8 cellular contexts compared by ENCODE assay signal in genomic region chr9:70411930-70412677, GRCh38. TPM values are rescaled to one million over a fixed set of nuclear protein-coding genes. Genes with fewer than 3 reads are reported as not detected.
DNase-seq lines count a peak whose midpoint lies in the region; ATAC-seq and TF ChIP-seq lines count a peak whose summit lies in the region.

No MANE protein-coding gene starts in this region.

- WGBS in GM23248 (ENCODE audit: low coverage in 1 of 2, low lambda C conversion rate in 2 of 2, missing lambda C conversion rate in 2 of 2), 2 experiments = 1 to 2% methylated on average over 31 to 34 of the region's 34 CpGs

- H3K27me3 Mint-ChIP-seq in stimulated activated naive B cell treated with anti-CD40 and anti-IgM and Interleukin-4, amounts not matched to agents 10 μg/mL and 1 μg/mL and 100 μg/mL, for 72 hours = no peaks in the 10 kb centered on the region

- H3K4me3 Mint-ChIP-seq in stimulated activated naive B cell treated with anti-CD40 and anti-IgM and Interleukin-4, amounts not matched to agents 10 μg/mL and 1 μg/mL and 100 μg/mL, for 72 hours = peak overlapping the region; percentile 90 to 93

- H4K20me1 ChIP-seq in GM23248 (ENCODE audit: insufficient read depth) = no peaks in the 10 kb centered on the region

- H3K27me3 ChIP-seq in GM23248 (replicated peaks; ENCODE audit: insufficient read depth) = no peaks in the 10 kb centered on the region

- H3K27ac ChIP-seq in GM23248 = peak overlapping the region; percentile 100

- H3K79me2 ChIP-seq in GM23248 (ENCODE audit: insufficient read depth) = peaks cover 58% of the 10 kb centered on the region

- peaks cover 34% of the 10 kb centered on the region for H3K4me1 ChIP-seq in GM23248 (ENCODE audit: insufficient read depth)

- peak overlapping the region; percentile 94 for H3K4me2 ChIP-seq in GM23248 (ENCODE audit: unreplicated experiment)

- in situ Hi-C loops in GM23248 (cut with MboI) = loop anchor here (10.0 kb wide), 1 partner anchor 173 kb away; no protein-coding TSS in a partner anchor

- H3K36me3 ChIP-seq in GM23248 (ENCODE audit: low read depth) = no peaks in the 10 kb centered on the region

- peaks cover 0 to 4% of the 10 kb centered on the region in 2 donors for H3K36me3 Mint-ChIP-seq in stimulated activated naive B cell treated with anti-CD40 and anti-IgM and Interleukin-4, amounts not matched to agents 10 μg/mL and 1 μg/mL and 100 μg/mL, for 72 hours

- H3K9me3 Mint-ChIP-seq in stimulated activated naive B cell treated with anti-CD40 and anti-IgM and Interleukin-4, amounts not matched to agents 10 μg/mL and 1 μg/mL and 100 μg/mL, for 72 hours = no peaks in the 10 kb centered on the region

- H3K9ac ChIP-seq in GM23248 = peak overlapping the region; percentile 100

- H3K4me3 ChIP-seq in GM23248 (peak overlapping the region; percentile 95), epithelial cell of proximal tubule (ENCODE audit: low read depth, low read length) (peak overlapping the region; percentile 87)

- H2AFZ ChIP-seq in GM23248 = peak overlapping the region; percentile 8; the same call in 1 of the 2 replicates

- ATAC-seq in stimulated activated naive B cell treated with anti-CD40 and anti-IgM and Interleukin-4, amounts not matched to agents 10 μg/mL and 1 μg/mL and 100 μg/mL, for 72 hours (replicated peaks) = peak; percentile 41 to 42
- no peak for ATAC-seq in HG02970 (IDR thresholded peaks at IDR 0.05; ENCODE audit: low FRiP score, unreplicated experiment)

- peak overlapping the region; percentile 96 for H3K27ac Mint-ChIP-seq in stimulated activated naive B cell treated with anti-CD40 and anti-IgM and Interleukin-4, amounts not matched to agents 10 μg/mL and 1 μg/mL and 100 μg/mL, for 72 hours

- peak; percentile 81 for DNase-seq in DMS 273 (lab: John Stamatoyannopoulos, UW; ENCODE audit: unreplicated experiment)
- DNase-seq in GM23248 = peak; percentile 91
- peak; percentile 8 for DNase-seq in NCI-H2171 (lab: John Stamatoyannopoulos, UW)
- DNase-seq in activated T-cell treated with anti-CD3 and anti-CD28 coated beads for 1 hour (ENCODE audit: low read depth) = peak; percentile 64
- DNase-seq in epithelial cell of proximal tubule (ENCODE audit: low read depth) = no peak
- DNase-seq in mucosa of gallbladder (ENCODE audit: low spot score) = peak; percentile 72
- peak; percentile 63 for DNase-seq in stimulated activated naive B cell treated with anti-CD40 and anti-IgM and Interleukin-4, amounts not matched to agents 10 μg/mL and 1 μg/mL and 100 μg/mL, for 72 hours

- H3F3A ChIP-seq in GM23248 (ENCODE audit: insufficient read depth) = peaks cover 41% of the 10 kb centered on the region

- H3K9me2 ChIP-seq in GM23248 (ENCODE audit: insufficient read depth) = no peaks in the 10 kb centered on the region

- no peaks in the 10 kb centered on the region for H3K9me3 ChIP-seq in GM23248 (ENCODE audit: low read depth)

- peaks cover 30 to 42% of the 10 kb centered on the region in 2 donors for H3K4me1 Mint-ChIP-seq in stimulated activated naive B cell treated with anti-CD40 and anti-IgM and Interleukin-4, amounts not matched to agents 10 μg/mL and 1 μg/mL and 100 μg/mL, for 72 hours

- TF ChIP-seq CTCF in epithelial cell of proximal tubule (conservative IDR thresholded peaks at IDR 0.05; ENCODE audit: low read depth, low read length) = no peak

RNA-seq across cellular contexts. Expression of gene KLF9, which starts 2.4 kb away (rescaled TPM):
- total RNA-seq in GM23248 (2014; rRNA removed; shearing (Covaris generic)) = 14.3 and 14.5 TPM in 2 replicates
- polyA plus RNA-seq in GM23248 (2016; fragmentation: Nextera tagmentation; extraction: Ambion mirVana) = 2.5 and 2.6 TPM in 2 replicates
- 3.8 and 6.3 TPM in 2 replicates for total RNA-seq in epithelial cell of proximal tubule
- 40.9 TPM for total RNA-seq in mucosa of gallbladder
